Comparison of ENCODE assay signal across 9 cellular contexts in the genomic region with DNA sequence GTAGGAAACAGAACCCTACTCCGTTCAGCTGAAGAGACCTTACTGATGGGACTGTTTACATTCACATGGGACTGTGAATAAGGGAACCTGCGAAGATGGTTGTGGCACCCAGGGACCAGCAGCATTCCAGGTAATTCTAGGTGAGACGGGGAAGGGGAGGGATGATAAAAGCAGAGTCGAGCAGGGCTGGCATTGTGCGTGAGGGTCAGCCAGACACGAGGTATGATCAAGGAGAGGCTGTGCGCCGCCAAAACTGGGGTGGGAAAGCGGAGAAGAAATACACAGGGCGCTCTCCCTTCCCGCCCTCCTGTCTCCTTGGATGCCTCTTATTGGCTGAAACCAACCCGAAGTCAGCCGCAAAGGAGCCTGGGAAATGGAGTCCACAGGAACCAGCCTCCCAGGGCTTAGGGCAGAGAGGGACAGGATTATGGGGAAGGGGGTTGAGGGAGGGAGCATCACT. TPM values are rescaled to one million over a fixed set of nuclear protein-coding genes. Genes with fewer than 3 reads are reported as not detected.
DNase-seq lines count a peak whose midpoint lies in the region; ATAC-seq and TF ChIP-seq lines count a peak whose summit lies in the region.
"Had no signal": no experiment of that assay in that cellular context is flagged by ENCODE, and none has a peak within 500 bp of the region (broad histone marks: within the 10 kb centered on the region; RNA-seq: fewer than 3 reads in every experiment).

No MANE protein-coding gene starts in this region.

- peak overlapping the region; percentile 63 to 95 (median 89) for H3K4me3 Mint-ChIP-seq in IgD-negative memory B cell

- no peaks in the 10 kb centered on the region for H3K9me3 ChIP-seq in gastroesophageal sphincter
- no peaks in the 10 kb centered on the region for H3K9me3 ChIP-seq in suprapubic skin

- H3K27ac Mint-ChIP-seq in IgD-negative memory B cell = peak overlapping the region in 1 of 3 donors; percentile 95

- H3K36me3 ChIP-seq in gastroesophageal sphincter = no peaks in the 10 kb centered on the region
- no peaks in the 10 kb centered on the region for H3K36me3 ChIP-seq in suprapubic skin

- POLR2A ChIA-PET in RWPE1 (lab: Yijun Ruan, JAX; ENCODE audit: low non-redundant PET) = no interaction called here

- peak overlapping the region; percentile 3 to 41 for H3K4me3 ChIP-seq in gastroesophageal sphincter
- H3K4me3 ChIP-seq in suprapubic skin = peak overlapping the region; percentile 42

- TF ChIP-seq EP300 in gastroesophageal sphincter (IDR thresholded peaks at IDR 0.05) (no peak), suprapubic skin (IDR thresholded peaks at IDR 0.05) (no peak)

- TF ChIP-seq CTCF in RWPE1 (conservative IDR thresholded peaks at IDR 0.05; ENCODE audit: low read depth) (no peak), gastroesophageal sphincter (IDR thresholded peaks at IDR 0.05) (no peak), suprapubic skin (IDR thresholded peaks at IDR 0.05) (no peak)

- DNase-seq in DMS53 treated with DMSO at 0.1 percent for 48 hours (lab: John Stamatoyannopoulos, UW; ENCODE audit: unreplicated experiment) (peak; percentile 32), RWPE1 (ENCODE audit: low spot score) (peak; percentile 76), nucleus accumbens (lab: John Stamatoyannopoulos, UW) (peak in 55 of 56 donors; percentile 3 to 88 (median 56)), suprapubic skin (ENCODE audit: low spot score in 2 of 2) (peak in 1 of 2 donors; percentile 65)
- peak; percentile 85 for DNase-seq in activated effector memory CD4-positive, alpha-beta T cell treated with anti-CD3 and anti-CD28 coated beads, Interleukin-2, amount 50 U/mL, for 16 hours

- peak; percentile 95 for ATAC-seq in GM21526 (IDR thresholded peaks at IDR 0.05; ENCODE audit: low FRiP score, unreplicated experiment)
- peak; percentile 83 for ATAC-seq in gastroesophageal sphincter

- H3K4me1 ChIP-seq in gastroesophageal sphincter = peaks cover 0 to 11% (median 0%) of the 10 kb centered on the region in 3 donors
- H3K4me1 ChIP-seq in suprapubic skin = no peaks in the 10 kb centered on the region

- no peak overlapping the region for H3K27ac ChIP-seq in RWPE1
- H3K27ac ChIP-seq in gastroesophageal sphincter = no peak overlapping the region
- no peak overlapping the region for H3K27ac ChIP-seq in suprapubic skin

- H3K27me3 ChIP-seq in gastroesophageal sphincter (peaks cover 20% of the 10 kb centered on the region), suprapubic skin (no peaks in the 10 kb centered on the region)

- peaks cover 2% of the 10 kb centered on the region for H3K27me3 Mint-ChIP-seq in IgD-negative memory B cell

- CTCF ChIA-PET in RWPE1 (lab: Yijun Ruan, JAX) = no interaction called here

- peaks cover 0 to 1% (median 0%) of the 10 kb centered on the region in 3 donors for H3K9me3 Mint-ChIP-seq in IgD-negative memory B cell

- peaks cover 0 to 15% (median 6%) of the 10 kb centered on the region in 3 donors for H3K4me1 Mint-ChIP-seq in IgD-negative memory B cell

- WGBS in gastroesophageal sphincter (ENCODE audit: low coverage in 1 of 2), 2 donors = 0 to 1% methylated on average over 3 to 13 of the region's 13 CpGs
- 2% methylated on average over 13 of the region's 13 CpGs for WGBS in suprapubic skin

- H3K36me3 Mint-ChIP-seq in IgD-negative memory B cell = no peaks in the 10 kb centered on the region

- TF ChIP-seq POLR2A in gastroesophageal sphincter (IDR thresholded peaks at IDR 0.05) (no peak), suprapubic skin (IDR thresholded peaks at IDR 0.05) (no peak)

RNA-seq across cellular contexts. Expression of a gene that starts 38.4 kb away (rescaled TPM):
- polyA plus RNA-seq in IgD-negative memory B cell = 10.1 TPM
- 10 to 100 TPM; 34.3 to 54.4 (median 39.0) TPM for total RNA-seq in gastroesophageal sphincter
- total RNA-seq in suprapubic skin = 100 to 1,000 TPM in 1 of 4 donors, 10 to 100 TPM in 3; 53.3 to 112 (median 70.0) TPM

RNA-seq across cellular contexts. Expression of a gene that starts 58.6 kb away (rescaled TPM):
- polyA plus RNA-seq in IgD-negative memory B cell = not detected
- total RNA-seq in gastroesophageal sphincter (not detected), suprapubic skin (not detected)
- total RNA-seq: subcutaneous adipose tissue had no signal
